In genomic region chr7:7816816-7817536, GRCh38 we compare ENCODE assay signal across 1 cellular context.
TF ChIP-seq lines count a peak whose summit lies in the region.

No MANE protein-coding gene starts in this region.

TF ChIP-seq in HepG2, 621 proteins besides CTCF, POLR2A, EP300 and RAD21 (continued from another document):
- TF ChIP-seq ZNF512B (CRISPR knock-in tag; IDR thresholded peaks at IDR 0.05; ENCODE audit: borderline replicate concordance): no peak
- TF ChIP-seq, protein P1, sequence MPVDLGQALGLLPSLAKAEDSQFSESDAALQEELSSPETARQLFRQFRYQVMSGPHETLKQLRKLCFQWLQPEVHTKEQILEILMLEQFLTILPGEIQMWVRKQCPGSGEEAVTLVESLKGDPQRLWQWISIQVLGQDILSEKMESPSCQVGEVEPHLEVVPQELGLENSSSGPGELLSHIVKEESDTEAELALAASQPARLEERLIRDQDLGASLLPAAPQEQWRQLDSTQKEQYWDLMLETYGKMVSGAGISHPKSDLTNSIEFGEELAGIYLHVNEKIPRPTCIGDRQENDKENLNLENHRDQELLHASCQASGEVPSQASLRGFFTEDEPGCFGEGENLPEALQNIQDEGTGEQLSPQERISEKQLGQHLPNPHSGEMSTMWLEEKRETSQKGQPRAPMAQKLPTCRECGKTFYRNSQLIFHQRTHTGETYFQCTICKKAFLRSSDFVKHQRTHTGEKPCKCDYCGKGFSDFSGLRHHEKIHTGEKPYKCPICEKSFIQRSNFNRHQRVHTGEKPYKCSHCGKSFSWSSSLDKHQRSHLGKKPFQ (CRISPR knock-in tag; IDR thresholded peaks at IDR 0.05; ENCODE audit: insufficient replicate concordance): no peak
